Comparison of ENCODE assay signal across 13 cellular contexts in genomic region chr7:155104913-155105312, GRCh38. TPM values are rescaled to one million over a fixed set of nuclear protein-coding genes. Genes with fewer than 3 reads are reported as not detected.
DNase-seq lines count a peak whose midpoint lies in the region; ATAC-seq and TF ChIP-seq lines count a peak whose summit lies in the region.
"Had no signal": no experiment of that assay in that cellular context is flagged by ENCODE, and none has a peak within 500 bp of the region (broad histone marks: within the 10 kb centered on the region; RNA-seq: fewer than 3 reads in every experiment).

No MANE protein-coding gene starts in this region.

- ATAC-seq in mucosa of descending colon = peak; percentile 64
- no peak for ATAC-seq in activated T-helper 17 cell treated with anti-CD3 and anti-CD28 coated beads, Interleukin-2, amount 50 U/mL, for 72 hours (replicated peaks)
- ATAC-seq: GM23338 had no signal

- TF ChIP-seq CTCF in epithelial cell of esophagus (IDR thresholded peaks at IDR 0.05; ENCODE audit: insufficient read depth, low read depth, low read length, missing control alignments) = no peak
- TF ChIP-seq CTCF in mucosa of descending colon (IDR thresholded peaks at IDR 0.05) = no peak

- no peaks in the 10 kb centered on the region for H3K9me3 ChIP-seq in mucosa of descending colon

- DNase-seq in ELF-1 (ENCODE audit: low read depth, low spot score) (peak; percentile 43), epithelial cell of esophagus (ENCODE audit: low read depth) (peak; percentile 2), mucosa of descending colon (peak in 2 of 3 donors; percentile 38 to 39), NCI-H446 treated with DMSO at 0.1 percent for 48 hours (lab: John Stamatoyannopoulos, UW) (no peak), NCI-H2196 (lab: John Stamatoyannopoulos, UW; ENCODE audit: unreplicated experiment) (no peak), hippocampal formation (lab: John Stamatoyannopoulos, UW) (no peak)
- DNase-seq: CD4-positive, alpha-beta memory T cell; DMS79 treated with DMSO at 0.1 percent for 48 hours; GF-D8; H7 had no signal

- intact Hi-C loops in mucosa of descending colon (cut with DNase I, micrococcal nuclease) = no loop called here

- no peaks in the 10 kb centered on the region for H3K4me1 ChIP-seq in mucosa of descending colon (ENCODE audit: low read depth)

- no peaks in the 10 kb centered on the region for H3K9me3 Mint-ChIP-seq in activated T-helper 17 cell treated with anti-CD3 and anti-CD28 coated beads, Interleukin-2, amount 50 U/mL, for 72 hours
- H3K9me3 Mint-ChIP-seq: GM23338 had no signal

- no peak overlapping the region for H3K27ac Mint-ChIP-seq in activated T-helper 17 cell treated with anti-CD3 and anti-CD28 coated beads, Interleukin-2, amount 50 U/mL, for 72 hours
- H3K27ac Mint-ChIP-seq: B cell; CD4-positive, alpha-beta memory T cell; GM23338 had no signal

- H3K36me3 Mint-ChIP-seq in activated T-helper 17 cell treated with anti-CD3 and anti-CD28 coated beads, Interleukin-2, amount 50 U/mL, for 72 hours (ENCODE audit: low read depth) = no peaks in the 10 kb centered on the region
- H3K36me3 Mint-ChIP-seq: CD4-positive, alpha-beta memory T cell had no signal

- peaks cover 18% of the 10 kb centered on the region for H3K27me3 Mint-ChIP-seq in activated T-helper 17 cell treated with anti-CD3 and anti-CD28 coated beads, Interleukin-2, amount 50 U/mL, for 72 hours

- no peaks in the 10 kb centered on the region for H3K4me1 Mint-ChIP-seq in activated T-helper 17 cell treated with anti-CD3 and anti-CD28 coated beads, Interleukin-2, amount 50 U/mL, for 72 hours
- H3K4me1 Mint-ChIP-seq: B cell; CD4-positive, alpha-beta memory T cell had no signal

- no peaks in the 10 kb centered on the region for H3K36me3 ChIP-seq in mucosa of descending colon (ENCODE audit: low read depth)

- H3K4me3 Mint-ChIP-seq in activated T-helper 17 cell treated with anti-CD3 and anti-CD28 coated beads, Interleukin-2, amount 50 U/mL, for 72 hours = no peak overlapping the region
- H3K4me3 Mint-ChIP-seq: B cell; CD4-positive, alpha-beta memory T cell; GM23338 had no signal

- no peak overlapping the region for H3K4me3 ChIP-seq in epithelial cell of esophagus (ENCODE audit: low read length)
- no peak overlapping the region for H3K4me3 ChIP-seq in mucosa of descending colon
- H3K4me3 ChIP-seq: GM23338 had no signal

RNA-seq across cellular contexts. Expression of gene HTR5A, which starts 34.8 kb away (rescaled TPM):
- total RNA-seq in mucosa of descending colon = not detected
- total RNA-seq in activated T-helper 17 cell treated with anti-CD3 and anti-CD28 coated beads, Interleukin-2, amount 50 U/mL, for 72 hours = not detected
- total RNA-seq: B cell; CD4-positive, alpha-beta memory T cell; GM23338; H7 had no signal

Comparison
In these comparisons a context has a peak if more than half of its experiments do, and no peak if none do; other contexts are left out.
1. DNase-seq: peak in ELF-1 (single experiment), epithelial cell of esophagus (single experiment) and mucosa of descending colon (2 of 3); none in NCI-H446 treated with DMSO at 0.1 percent for 48 hours (single experiment), NCI-H2196 (single experiment) and hippocampal formation (0 of 2).